In genomic region chr5:176438959-176439757, GRCh38 we compare ENCODE assay signal across 1 cellular context.
TF ChIP-seq lines count a peak whose summit lies in the region.

No MANE protein-coding gene starts in this region.

TF ChIP-seq in K562, 482 proteins besides CTCF, POLR2A, EP300 and RAD21 (continued from another document):
- TF ChIP-seq CHD7 (IDR thresholded peaks at IDR 0.05; ENCODE audit: low read depth, low read length): no peak
- TF ChIP-seq, protein P1, sequence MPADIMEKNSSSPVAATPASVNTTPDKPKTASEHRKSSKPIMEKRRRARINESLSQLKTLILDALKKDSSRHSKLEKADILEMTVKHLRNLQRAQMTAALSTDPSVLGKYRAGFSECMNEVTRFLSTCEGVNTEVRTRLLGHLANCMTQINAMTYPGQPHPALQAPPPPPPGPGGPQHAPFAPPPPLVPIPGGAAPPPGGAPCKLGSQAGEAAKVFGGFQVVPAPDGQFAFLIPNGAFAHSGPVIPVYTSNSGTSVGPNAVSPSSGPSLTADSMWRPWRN (IDR thresholded peaks at IDR 0.05; ENCODE audit: low read depth): peak; percentile 93
- TF ChIP-seq SMARCE1 (IDR thresholded peaks at IDR 0.05): peak; percentile 67
- 0 out of 4 replicates have a peak, but pooled peaks of 1 of the 2 experiments have one; percentile 29 for TF ChIP-seq FOXA3 (CRISPR knock-in tag; conservative IDR thresholded peaks at IDR 0.05 in 1 of 2, IDR thresholded peaks at IDR 0.05 in 1 of 2)
- TF ChIP-seq TCF3 (CRISPR knock-in tag; IDR thresholded peaks at IDR 0.05): peak; percentile 9; the same call in 1 of the 2 replicates
- no peak for TF ChIP-seq BRD4 (IDR thresholded peaks at IDR 0.05)
- TF ChIP-seq KLF6 (CRISPR knock-in tag; IDR thresholded peaks at IDR 0.05; ENCODE audit: borderline replicate concordance): no peak
- TF ChIP-seq JUN (IDR thresholded peaks at IDR 0.05; ENCODE audit: borderline replicate concordance, low read depth, low read length): peak; percentile 77; the same call in 1 of the 2 replicates
- TF ChIP-seq JUN (CRISPR knock-in tag; IDR thresholded peaks at IDR 0.05; ENCODE audit: borderline replicate concordance): no peak
- TF ChIP-seq KAT7 (CRISPR knock-in tag; IDR thresholded peaks at IDR 0.05; ENCODE audit: borderline replicate concordance): no peak
- no peak for TF ChIP-seq SREBF1 (IDR thresholded peaks at IDR 0.05; ENCODE audit: borderline replicate concordance, low read depth, low read length)
- TF ChIP-seq ATF3 (IDR thresholded peaks at IDR 0.05): peak; percentile 54; the same call in 1 of the 2 replicates
- TF ChIP-seq ATF3 (CRISPR knock-in tag; conservative IDR thresholded peaks at IDR 0.05): no peak
- TF ChIP-seq ZNF318 (IDR thresholded peaks at IDR 0.05; ENCODE audit: borderline replicate concordance in 1 of 2, low read depth in 1 of 2): 0 out of 4 replicates have a peak, but pooled peaks of 1 of the 2 experiments have one; percentile 29
TF ChIP-seq in K562: peak in this region for 24.
